ENCODE assay signal across 1 cellular context in the genomic region with DNA sequence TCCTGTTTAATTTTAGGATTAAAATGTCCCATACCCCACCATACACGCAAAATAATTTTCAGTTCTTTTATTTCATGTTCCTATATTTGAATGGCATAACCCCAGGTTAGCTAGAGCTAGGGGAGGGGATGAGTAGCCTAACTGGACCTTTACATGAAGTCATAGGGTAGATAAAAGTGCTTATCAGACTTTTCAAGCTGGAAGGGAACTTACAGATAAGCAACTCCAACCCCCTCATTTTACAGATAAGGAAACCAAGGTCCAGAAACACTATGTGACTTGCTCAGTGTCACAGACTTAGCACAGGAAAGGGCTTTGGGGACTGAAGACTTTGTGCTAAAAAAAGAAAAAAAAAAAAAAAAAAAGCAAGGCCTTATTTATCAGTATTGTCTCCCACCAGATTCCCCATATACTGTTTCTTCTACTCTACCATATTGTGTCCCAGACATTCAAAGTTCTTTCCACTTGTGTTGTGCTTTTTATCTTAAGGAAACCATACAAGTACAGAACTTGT.
TF ChIP-seq lines count a peak whose summit lies in the region.

No MANE protein-coding gene starts in this region.

TF ChIP-seq in K562, 482 proteins besides CTCF, POLR2A, EP300 and RAD21 (continued from another document and continues in another):
- TF ChIP-seq CEBPB (tag; IDR thresholded peaks at IDR 0.05), result no peak
- TF ChIP-seq, protein P1, sequence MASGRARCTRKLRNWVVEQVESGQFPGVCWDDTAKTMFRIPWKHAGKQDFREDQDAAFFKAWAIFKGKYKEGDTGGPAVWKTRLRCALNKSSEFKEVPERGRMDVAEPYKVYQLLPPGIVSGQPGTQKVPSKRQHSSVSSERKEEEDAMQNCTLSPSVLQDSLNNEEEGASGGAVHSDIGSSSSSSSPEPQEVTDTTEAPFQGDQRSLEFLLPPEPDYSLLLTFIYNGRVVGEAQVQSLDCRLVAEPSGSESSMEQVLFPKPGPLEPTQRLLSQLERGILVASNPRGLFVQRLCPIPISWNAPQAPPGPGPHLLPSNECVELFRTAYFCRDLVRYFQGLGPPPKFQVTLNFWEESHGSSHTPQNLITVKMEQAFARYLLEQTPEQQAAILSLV (tag; IDR thresholded peaks at IDR 0.05), result no peak
- TF ChIP-seq HNRNPH1 (optimal IDR thresholded peaks at IDR 0.05; ENCODE audit: low read depth, low read length), result no peak
- peak; percentile 95 for TF ChIP-seq ZNF384 (IDR thresholded peaks at IDR 0.05; ENCODE audit: low read depth, low read length)
- no peak for TF ChIP-seq ZFP30 (CRISPR knock-in tag; IDR thresholded peaks at IDR 0.05; ENCODE audit: borderline replicate concordance)
- TF ChIP-seq, protein P2, sequence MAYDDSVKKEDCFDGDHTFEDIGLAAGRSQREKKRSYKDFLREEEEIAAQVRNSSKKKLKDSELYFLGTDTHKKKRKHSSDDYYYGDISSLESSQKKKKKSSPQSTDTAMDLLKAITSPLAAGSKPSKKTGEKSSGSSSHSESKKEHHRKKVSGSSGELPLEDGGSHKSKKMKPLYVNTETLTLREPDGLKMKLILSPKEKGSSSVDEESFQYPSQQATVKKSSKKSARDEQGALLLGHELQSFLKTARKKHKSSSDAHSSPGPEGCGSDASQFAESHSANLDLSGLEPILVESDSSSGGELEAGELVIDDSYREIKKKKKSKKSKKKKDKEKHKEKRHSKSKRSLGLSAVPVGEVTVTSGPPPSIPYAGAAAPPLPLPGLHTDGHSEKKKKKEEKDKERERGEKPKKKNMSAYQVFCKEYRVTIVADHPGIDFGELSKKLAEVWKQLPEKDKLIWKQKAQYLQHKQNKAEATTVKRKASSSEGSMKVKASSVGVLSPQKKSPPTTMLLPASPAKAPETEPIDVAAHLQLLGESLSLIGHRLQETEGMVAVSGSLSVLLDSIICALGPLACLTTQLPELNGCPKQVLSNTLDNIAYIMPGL (CRISPR knock-in tag; IDR thresholded peaks at IDR 0.05), result no peak
- TF ChIP-seq HNRNPK (IDR thresholded peaks at IDR 0.05; ENCODE audit: low read depth, low read length, poor library complexity, severe bottlenecking), result no peak
- TF ChIP-seq ATF1 (CRISPR knock-in tag; IDR thresholded peaks at IDR 0.05), result no peak
- TF ChIP-seq ATF1 (tag; IDR thresholded peaks at IDR 0.05), result peak; percentile 86
- TF ChIP-seq ZNF79 (CRISPR knock-in tag; IDR thresholded peaks at IDR 0.05; ENCODE audit: low read depth), result no peak
- TF ChIP-seq ZNF717 (CRISPR knock-in tag; IDR thresholded peaks at IDR 0.05), result no peak
- TF ChIP-seq FOXA1 (IDR thresholded peaks at IDR 0.05; ENCODE audit: borderline replicate concordance), result no peak
- no peak for TF ChIP-seq ZKSCAN3 (CRISPR knock-in tag; IDR thresholded peaks at IDR 0.05)
- TF ChIP-seq, protein P3, sequence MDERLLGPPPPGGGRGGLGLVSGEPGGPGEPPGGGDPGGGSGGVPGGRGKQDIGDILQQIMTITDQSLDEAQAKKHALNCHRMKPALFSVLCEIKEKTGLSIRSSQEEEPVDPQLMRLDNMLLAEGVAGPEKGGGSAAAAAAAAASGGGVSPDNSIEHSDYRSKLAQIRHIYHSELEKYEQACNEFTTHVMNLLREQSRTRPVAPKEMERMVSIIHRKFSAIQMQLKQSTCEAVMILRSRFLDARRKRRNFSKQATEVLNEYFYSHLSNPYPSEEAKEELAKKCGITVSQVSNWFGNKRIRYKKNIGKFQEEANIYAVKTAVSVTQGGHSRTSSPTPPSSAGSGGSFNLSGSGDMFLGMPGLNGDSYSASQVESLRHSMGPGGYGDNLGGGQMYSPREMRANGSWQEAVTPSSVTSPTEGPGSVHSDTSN (CRISPR knock-in tag; IDR thresholded peaks at IDR 0.05; ENCODE audit: low read depth), result no peak
- TF ChIP-seq, protein P3 (tag; conservative IDR thresholded peaks at IDR 0.05; ENCODE audit: low read depth), result peak; percentile 57
- TF ChIP-seq SAFB (IDR thresholded peaks at IDR 0.05; ENCODE audit: borderline replicate concordance, low read depth, low read length), result no peak
- TF ChIP-seq HDAC3 (IDR thresholded peaks at IDR 0.05; ENCODE audit: borderline replicate concordance, partially characterized antibody), result peak; percentile 93
- TF ChIP-seq STAT5A (IDR thresholded peaks at IDR 0.05; ENCODE audit: borderline replicate concordance, low read length), result peak; percentile 91
- no peak for TF ChIP-seq PHB (CRISPR knock-in tag; IDR thresholded peaks at IDR 0.05)
- TF ChIP-seq PTBP1 (IDR thresholded peaks at IDR 0.05; ENCODE audit: low read depth, low read length), result no peak
- TF ChIP-seq NCOA4 (IDR thresholded peaks at IDR 0.05; ENCODE audit: partially characterized antibody), result no peak
- TF ChIP-seq NELFE (IDR thresholded peaks at IDR 0.05; ENCODE audit: insufficient read depth, insufficient read length), result no peak
- no peak for TF ChIP-seq ZNF212 (CRISPR knock-in tag; IDR thresholded peaks at IDR 0.05)
- TF ChIP-seq SMARCA4 (IDR thresholded peaks at IDR 0.05), result peak; percentile 100
- TF ChIP-seq ZNF77 (CRISPR knock-in tag; IDR thresholded peaks at IDR 0.05), result no peak
- TF ChIP-seq, protein P4, sequence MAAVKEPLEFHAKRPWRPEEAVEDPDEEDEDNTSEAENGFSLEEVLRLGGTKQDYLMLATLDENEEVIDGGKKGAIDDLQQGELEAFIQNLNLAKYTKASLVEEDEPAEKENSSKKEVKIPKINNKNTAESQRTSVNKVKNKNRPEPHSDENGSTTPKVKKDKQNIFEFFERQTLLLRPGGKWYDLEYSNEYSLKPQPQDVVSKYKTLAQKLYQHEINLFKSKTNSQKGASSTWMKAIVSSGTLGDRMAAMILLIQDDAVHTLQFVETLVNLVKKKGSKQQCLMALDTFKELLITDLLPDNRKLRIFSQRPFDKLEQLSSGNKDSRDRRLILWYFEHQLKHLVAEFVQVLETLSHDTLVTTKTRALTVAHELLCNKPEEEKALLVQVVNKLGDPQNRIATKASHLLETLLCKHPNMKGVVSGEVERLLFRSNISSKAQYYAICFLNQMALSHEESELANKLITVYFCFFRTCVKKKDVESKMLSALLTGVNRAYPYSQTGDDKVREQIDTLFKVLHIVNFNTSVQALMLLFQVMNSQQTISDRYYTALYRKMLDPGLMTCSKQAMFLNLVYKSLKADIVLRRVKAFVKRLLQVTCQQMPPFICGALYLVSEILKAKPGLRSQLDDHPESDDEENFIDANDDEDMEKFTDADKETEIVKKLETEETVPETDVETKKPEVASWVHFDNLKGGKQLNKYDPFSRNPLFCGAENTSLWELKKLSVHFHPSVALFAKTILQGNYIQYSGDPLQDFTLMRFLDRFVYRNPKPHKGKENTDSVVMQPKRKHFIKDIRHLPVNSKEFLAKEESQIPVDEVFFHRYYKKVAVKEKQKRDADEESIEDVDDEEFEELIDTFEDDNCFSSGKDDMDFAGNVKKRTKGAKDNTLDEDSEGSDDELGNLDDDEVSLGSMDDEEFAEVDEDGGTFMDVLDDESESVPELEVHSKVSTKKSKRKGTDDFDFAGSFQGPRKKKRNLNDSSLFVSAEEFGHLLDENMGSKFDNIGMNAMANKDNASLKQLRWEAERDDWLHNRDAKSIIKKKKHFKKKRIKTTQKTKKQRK (IDR thresholded peaks at IDR 0.05; ENCODE audit: borderline replicate concordance, low read depth, low read length), result no peak
- TF ChIP-seq ZNF347 (CRISPR knock-in tag; IDR thresholded peaks at IDR 0.05; ENCODE audit: low read depth), result no peak
- peak; percentile 92 for TF ChIP-seq PHB2 (IDR thresholded peaks at IDR 0.05; ENCODE audit: low read depth)
- TF ChIP-seq NRF1 (conservative IDR thresholded peaks at IDR 0.05 in 1 of 2, IDR thresholded peaks at IDR 0.05 in 1 of 2), result 0 out of 4 replicates have a peak, but pooled peaks of 1 of the 2 experiments have one; percentile 25
- TF ChIP-seq, protein P5, sequence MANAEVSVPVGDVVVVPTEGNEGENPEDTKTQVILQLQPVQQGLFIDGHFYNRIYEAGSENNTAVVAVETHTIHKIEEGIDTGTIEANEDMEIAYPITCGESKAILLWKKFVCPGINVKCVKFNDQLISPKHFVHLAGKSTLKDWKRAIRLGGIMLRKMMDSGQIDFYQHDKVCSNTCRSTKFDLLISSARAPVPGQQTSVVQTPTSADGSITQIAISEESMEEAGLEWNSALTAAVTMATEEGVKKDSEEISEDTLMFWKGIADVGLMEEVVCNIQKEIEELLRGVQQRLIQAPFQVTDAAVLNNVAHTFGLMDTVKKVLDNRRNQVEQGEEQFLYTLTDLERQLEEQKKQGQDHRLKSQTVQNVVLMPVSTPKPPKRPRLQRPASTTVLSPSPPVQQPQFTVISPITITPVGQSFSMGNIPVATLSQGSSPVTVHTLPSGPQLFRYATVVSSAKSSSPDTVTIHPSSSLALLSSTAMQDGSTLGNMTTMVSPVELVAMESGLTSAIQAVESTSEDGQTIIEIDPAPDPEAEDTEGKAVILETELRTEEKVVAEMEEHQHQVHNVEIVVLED (CRISPR knock-in tag; IDR thresholded peaks at IDR 0.05), result no peak
- TF ChIP-seq FOXK1 (CRISPR knock-in tag; IDR thresholded peaks at IDR 0.05; ENCODE audit: borderline replicate concordance), result no peak
- peak in 1 of 2 experiments; percentile 74; a peak in 1 of 4 replicates for TF ChIP-seq TEAD1 (CRISPR knock-in tag; IDR thresholded peaks at IDR 0.05)
- no peak for TF ChIP-seq ZBTB7A (IDR thresholded peaks at IDR 0.05; ENCODE audit: borderline replicate concordance, control insufficient read depth, low read depth, low read length)
- TF ChIP-seq, protein P6, sequence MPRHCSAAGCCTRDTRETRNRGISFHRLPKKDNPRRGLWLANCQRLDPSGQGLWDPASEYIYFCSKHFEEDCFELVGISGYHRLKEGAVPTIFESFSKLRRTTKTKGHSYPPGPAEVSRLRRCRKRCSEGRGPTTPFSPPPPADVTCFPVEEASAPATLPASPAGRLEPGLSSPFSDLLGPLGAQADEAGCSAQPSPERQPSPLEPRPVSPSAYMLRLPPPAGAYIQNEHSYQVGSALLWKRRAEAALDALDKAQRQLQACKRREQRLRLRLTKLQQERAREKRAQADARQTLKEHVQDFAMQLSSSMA (CRISPR knock-in tag; IDR thresholded peaks at IDR 0.05), result no peak
- TF ChIP-seq ZFX (CRISPR knock-in tag; IDR thresholded peaks at IDR 0.05), result no peak; the same call in 1 of the 2 replicates
- TF ChIP-seq, protein P7, sequence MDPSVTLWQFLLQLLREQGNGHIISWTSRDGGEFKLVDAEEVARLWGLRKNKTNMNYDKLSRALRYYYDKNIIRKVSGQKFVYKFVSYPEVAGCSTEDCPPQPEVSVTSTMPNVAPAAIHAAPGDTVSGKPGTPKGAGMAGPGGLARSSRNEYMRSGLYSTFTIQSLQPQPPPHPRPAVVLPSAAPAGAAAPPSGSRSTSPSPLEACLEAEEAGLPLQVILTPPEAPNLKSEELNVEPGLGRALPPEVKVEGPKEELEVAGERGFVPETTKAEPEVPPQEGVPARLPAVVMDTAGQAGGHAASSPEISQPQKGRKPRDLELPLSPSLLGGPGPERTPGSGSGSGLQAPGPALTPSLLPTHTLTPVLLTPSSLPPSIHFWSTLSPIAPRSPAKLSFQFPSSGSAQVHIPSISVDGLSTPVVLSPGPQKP (CRISPR knock-in tag; IDR thresholded peaks at IDR 0.05), result no peak
- peak; percentile 76; the same call in 1 of the 2 replicates for TF ChIP-seq ZNF589 (CRISPR knock-in tag; IDR thresholded peaks at IDR 0.05; ENCODE audit: low read depth)
- no peak for TF ChIP-seq KLF1 (tag; IDR thresholded peaks at IDR 0.05)
- TF ChIP-seq TGIF2 (CRISPR knock-in tag; IDR thresholded peaks at IDR 0.05), result no peak
- TF ChIP-seq HNRNPL (IDR thresholded peaks at IDR 0.05; ENCODE audit: low read depth, low read length), result no peak
- TF ChIP-seq, protein P8, sequence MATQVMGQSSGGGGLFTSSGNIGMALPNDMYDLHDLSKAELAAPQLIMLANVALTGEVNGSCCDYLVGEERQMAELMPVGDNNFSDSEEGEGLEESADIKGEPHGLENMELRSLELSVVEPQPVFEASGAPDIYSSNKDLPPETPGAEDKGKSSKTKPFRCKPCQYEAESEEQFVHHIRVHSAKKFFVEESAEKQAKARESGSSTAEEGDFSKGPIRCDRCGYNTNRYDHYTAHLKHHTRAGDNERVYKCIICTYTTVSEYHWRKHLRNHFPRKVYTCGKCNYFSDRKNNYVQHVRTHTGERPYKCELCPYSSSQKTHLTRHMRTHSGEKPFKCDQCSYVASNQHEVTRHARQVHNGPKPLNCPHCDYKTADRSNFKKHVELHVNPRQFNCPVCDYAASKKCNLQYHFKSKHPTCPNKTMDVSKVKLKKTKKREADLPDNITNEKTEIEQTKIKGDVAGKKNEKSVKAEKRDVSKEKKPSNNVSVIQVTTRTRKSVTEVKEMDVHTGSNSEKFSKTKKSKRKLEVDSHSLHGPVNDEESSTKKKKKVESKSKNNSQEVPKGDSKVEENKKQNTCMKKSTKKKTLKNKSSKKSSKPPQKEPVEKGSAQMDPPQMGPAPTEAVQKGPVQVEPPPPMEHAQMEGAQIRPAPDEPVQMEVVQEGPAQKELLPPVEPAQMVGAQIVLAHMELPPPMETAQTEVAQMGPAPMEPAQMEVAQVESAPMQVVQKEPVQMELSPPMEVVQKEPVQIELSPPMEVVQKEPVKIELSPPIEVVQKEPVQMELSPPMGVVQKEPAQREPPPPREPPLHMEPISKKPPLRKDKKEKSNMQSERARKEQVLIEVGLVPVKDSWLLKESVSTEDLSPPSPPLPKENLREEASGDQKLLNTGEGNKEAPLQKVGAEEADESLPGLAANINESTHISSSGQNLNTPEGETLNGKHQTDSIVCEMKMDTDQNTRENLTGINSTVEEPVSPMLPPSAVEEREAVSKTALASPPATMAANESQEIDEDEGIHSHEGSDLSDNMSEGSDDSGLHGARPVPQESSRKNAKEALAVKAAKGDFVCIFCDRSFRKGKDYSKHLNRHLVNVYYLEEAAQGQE (CRISPR knock-in tag; IDR thresholded peaks at IDR 0.05; ENCODE audit: low read depth), result no peak
- TF ChIP-seq, protein P9, sequence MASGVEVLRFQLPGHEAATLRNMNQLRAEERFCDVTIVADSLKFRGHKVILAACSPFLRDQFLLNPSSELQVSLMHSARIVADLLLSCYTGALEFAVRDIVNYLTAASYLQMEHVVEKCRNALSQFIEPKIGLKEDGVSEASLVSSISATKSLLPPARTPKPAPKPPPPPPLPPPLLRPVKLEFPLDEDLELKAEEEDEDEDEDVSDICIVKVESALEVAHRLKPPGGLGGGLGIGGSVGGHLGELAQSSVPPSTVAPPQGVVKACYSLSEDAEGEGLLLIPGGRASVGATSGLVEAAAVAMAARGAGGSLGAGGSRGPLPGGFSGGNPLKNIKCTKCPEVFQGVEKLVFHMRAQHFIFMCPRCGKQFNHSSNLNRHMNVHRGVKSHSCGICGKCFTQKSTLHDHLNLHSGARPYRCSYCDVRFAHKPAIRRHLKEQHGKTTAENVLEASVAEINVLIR (CRISPR knock-in tag; IDR thresholded peaks at IDR 0.05), result peak; percentile 23; the same call in 1 of the 2 replicates
- TF ChIP-seq ZNF124 (CRISPR knock-in tag; IDR thresholded peaks at IDR 0.05), result no peak
- TF ChIP-seq BDP1 (IDR thresholded peaks at IDR 0.05; ENCODE audit: insufficient read depth, insufficient read length), result no peak
- no peak for TF ChIP-seq ZNF408 (CRISPR knock-in tag; IDR thresholded peaks at IDR 0.05; ENCODE audit: low read depth)
- no peak for TF ChIP-seq FOXA3 (CRISPR knock-in tag; conservative IDR thresholded peaks at IDR 0.05 in 1 of 2, IDR thresholded peaks at IDR 0.05 in 1 of 2)
- no peak for TF ChIP-seq ZNF174 (CRISPR knock-in tag; IDR thresholded peaks at IDR 0.05)
- TF ChIP-seq ZNF324 (CRISPR knock-in tag; IDR thresholded peaks at IDR 0.05), result no peak
- TF ChIP-seq HEY1 (CRISPR knock-in tag; IDR thresholded peaks at IDR 0.05; ENCODE audit: borderline replicate concordance), result 0 out of 2 replicates have a peak, but pooled peaks have one; percentile 81
